10 cellular contexts compared by ENCODE assay signal in genomic region chr4:146023334-146023967, GRCh38.
DNase-seq lines count a peak whose midpoint lies in the region; ATAC-seq and TF ChIP-seq lines count a peak whose summit lies in the region.
"Had no signal": no experiment of that assay in that cellular context is flagged by ENCODE, and none has a peak within 500 bp of the region (broad histone marks: within the 10 kb centered on the region; RNA-seq: fewer than 3 reads in every experiment).

No MANE protein-coding gene starts in this region.

- no peak for DNase-seq in NCI-H2196 treated with DMSO at 0.1 percent for 48 hours (lab: John Stamatoyannopoulos, UW; ENCODE audit: unreplicated experiment)
- DNase-seq in omental fat pad (ENCODE audit: low spot score), result no peak
- DNase-seq in NCI-H524 (lab: John Stamatoyannopoulos, UW), result no peak
- no peak for DNase-seq in C1 segment of cervical spinal cord (lab: John Stamatoyannopoulos, UW)
- DNase-seq: kidney glomerular epithelial cell, NCI-H1436 had no signal

- no peak for TF ChIP-seq CTCF in omental fat pad (IDR thresholded peaks at IDR 0.05)

- peak; percentile 90 for ATAC-seq in GM18499 (IDR thresholded peaks at IDR 0.05; ENCODE audit: insufficient read depth, unreplicated experiment)
- peak; percentile 99 for ATAC-seq in GM19455 (IDR thresholded peaks at IDR 0.05; ENCODE audit: unreplicated experiment)
- peak; percentile 98 for ATAC-seq in HG02870 (IDR thresholded peaks at IDR 0.05; ENCODE audit: unreplicated experiment)
- ATAC-seq in HG03521 (IDR thresholded peaks at IDR 0.05; ENCODE audit: unreplicated experiment), result peak; percentile 95
- no peak for ATAC-seq in omental fat pad (ENCODE audit: low FRiP score)
